In the genomic region with DNA sequence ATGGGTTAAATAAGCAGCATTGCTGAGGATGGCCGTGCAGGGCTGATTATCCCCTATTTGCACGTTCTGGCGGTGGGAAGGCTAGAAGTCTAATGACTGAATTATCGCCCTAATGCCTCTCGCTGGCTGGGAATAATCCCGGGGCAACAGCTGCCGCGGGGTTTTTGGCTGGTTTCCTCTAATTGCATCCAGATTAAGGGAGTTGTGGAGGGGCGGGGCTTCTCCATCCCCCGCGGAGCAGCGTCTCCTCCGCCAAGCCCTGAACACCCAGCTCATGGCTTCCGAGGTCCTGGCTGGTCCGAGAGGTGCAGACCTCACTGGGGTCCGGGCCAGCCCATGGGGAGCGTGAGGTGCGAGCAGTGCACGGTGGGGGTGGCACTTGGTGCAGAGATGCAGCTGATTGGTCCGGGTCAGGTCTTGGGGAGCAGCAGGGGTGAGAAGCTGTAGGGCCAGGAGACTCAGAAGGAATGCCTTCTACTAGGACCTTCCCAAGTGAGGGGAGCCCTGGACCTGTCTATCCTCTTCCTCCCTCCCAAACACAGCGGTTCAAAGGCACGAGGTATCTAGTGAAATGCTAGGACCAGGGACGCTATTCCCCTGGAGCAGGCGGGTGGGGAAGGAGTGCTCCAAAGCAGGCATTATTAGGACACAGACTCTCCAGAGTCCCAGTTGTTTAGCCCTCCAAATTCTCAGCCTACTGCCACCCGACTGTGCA, we compare ENCODE assay signal across 1 cellular context.
TF ChIP-seq lines count a peak whose summit lies in the region.

No MANE protein-coding gene starts in this region.

TF ChIP-seq in H1, 55 proteins besides CTCF, POLR2A, EP300 and RAD21:
- TF ChIP-seq POLR2AphosphoS5 (IDR thresholded peaks at IDR 0.05; ENCODE audit: low read depth, low read length) (0 out of 2 replicates have a peak, but pooled peaks have one; percentile 27), ASH2L (IDR thresholded peaks at IDR 0.05; ENCODE audit: low read length) (no peak)
